ENCODE assay signal across 8 cellular contexts in the genomic region with DNA sequence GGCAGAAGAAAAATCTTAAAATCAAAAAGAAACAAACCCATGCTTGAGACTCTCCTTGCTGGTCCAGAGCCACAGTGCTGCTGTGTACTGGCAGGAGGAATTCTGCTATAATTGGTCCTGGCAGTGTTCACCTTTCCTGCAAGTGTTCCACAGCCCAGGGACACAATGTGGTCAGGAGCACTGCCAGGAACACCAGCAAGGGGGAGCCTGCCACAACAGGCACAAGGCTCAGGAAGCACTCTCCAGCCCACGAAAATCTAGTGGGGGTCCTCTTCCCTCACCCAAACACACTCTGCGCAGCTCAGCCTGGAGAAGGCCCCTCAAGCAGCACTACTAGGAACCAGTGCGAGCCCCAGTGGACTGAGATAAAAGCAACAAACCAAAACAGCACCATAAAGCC.
DNase-seq lines count a peak whose midpoint lies in the region; ATAC-seq and TF ChIP-seq lines count a peak whose summit lies in the region.

No MANE protein-coding gene starts in this region.

- TF ChIP-seq CTCF in BJ (IDR thresholded peaks at IDR 0.05; ENCODE audit: insufficient read depth, low read depth, low read length) (peak; percentile 29; the same call in 1 of the 2 replicates), RWPE2 (IDR thresholded peaks at IDR 0.05; ENCODE audit: poor library complexity, severe bottlenecking) (peak; percentile 44), esophagus squamous epithelium (IDR thresholded peaks at IDR 0.05) (peak in 4 of 6 experiments; percentile 16 to 49 (median 22)), mesothelial cell of epicardium (IDR thresholded peaks at IDR 0.05; ENCODE audit: unreplicated experiment) (no peak)

- H3K27me3 ChIP-seq in BJ (ENCODE audit: control insufficient read depth, insufficient read depth, low read length) (no peaks in the 10 kb centered on the region), RWPE2 (ENCODE audit: insufficient read depth, poor library complexity, severe bottlenecking) (no peaks in the 10 kb centered on the region), esophagus squamous epithelium (no peaks in the 10 kb centered on the region)
- no peaks in the 10 kb centered on the region for H3K27me3 ChIP-seq in naive thymus-derived CD4-positive, alpha-beta T cell (ENCODE audit: control insufficient read depth in 2 of 2, insufficient read depth in 2 of 2, low read length in 2 of 2)

- H3K27ac Mint-ChIP-seq in mesothelial cell of epicardium = peak overlapping the region; percentile 12
- H3K27ac Mint-ChIP-seq in naive thymus-derived CD4-positive, alpha-beta T cell = no peak overlapping the region

- WGBS in esophagus squamous epithelium, 2 donors = 50 to 68% methylated on average over 3 of the region's 3 CpGs

- ATAC-seq in RWPE2 (ENCODE audit: low read depth) = peak; percentile 60; the same call in 2 of the 3 replicates
- ATAC-seq in naive thymus-derived CD4-positive, alpha-beta T cell = no peak

- H3K27me3 Mint-ChIP-seq in mesothelial cell of epicardium (ENCODE audit: low read depth) = no peaks in the 10 kb centered on the region
- H3K27me3 Mint-ChIP-seq in naive thymus-derived CD4-positive, alpha-beta T cell = no peaks in the 10 kb centered on the region

- no peak for TF ChIP-seq POLR2A in esophagus squamous epithelium (IDR thresholded peaks at IDR 0.05)

- H3K9me3 Mint-ChIP-seq in mesothelial cell of epicardium = peaks cover 38% of the 10 kb centered on the region
- peaks cover 0 to 75% (median 34%) of the 10 kb centered on the region in 11 donors for H3K9me3 Mint-ChIP-seq in naive thymus-derived CD4-positive, alpha-beta T cell

- POLR2A ChIA-PET in BJ (lab: Charles Lee) = no interaction called here
- POLR2A ChIA-PET in naive thymus-derived CD4-positive, alpha-beta T cell (lab: Charles Lee) = no interaction called here

- intact Hi-C loops in esophagus squamous epithelium (cut with DNase I) = no loop called here
- intact Hi-C loops in naive thymus-derived CD4-positive, alpha-beta T cell (cut with micrococcal nuclease) = no loop called here

- H3K36me3 ChIP-seq in BJ (ENCODE audit: control insufficient read depth, insufficient read depth, low read length) (no peaks in the 10 kb centered on the region), RWPE2 (ENCODE audit: low read depth) (peaks cover 58% of the 10 kb centered on the region), esophagus squamous epithelium (peaks cover 0 to 61% (median 0%) of the 10 kb centered on the region in 3 donors)
- peaks cover 0 to 38% (median 0%) of the 10 kb centered on the region in 3 experiments for H3K36me3 ChIP-seq in naive thymus-derived CD4-positive, alpha-beta T cell (ENCODE audit: control insufficient read depth in 2 of 3, insufficient read depth in 3 of 3, low read length in 3 of 3)

- CTCF ChIA-PET in BJ (lab: Yijun Ruan, JAX) = no interaction called here
- CTCF ChIA-PET in naive thymus-derived CD4-positive, alpha-beta T cell (lab: Charles Lee) = no interaction called here

- H3K4me3 Mint-ChIP-seq in mesothelial cell of epicardium = no peak overlapping the region
- no peak overlapping the region for H3K4me3 Mint-ChIP-seq in naive thymus-derived CD4-positive, alpha-beta T cell

- H3K4me1 ChIP-seq in RWPE2 (ENCODE audit: insufficient read depth, poor library complexity, severe bottlenecking) (peaks cover 6% of the 10 kb centered on the region), esophagus squamous epithelium (peaks cover 0 to 16% (median 4%) of the 10 kb centered on the region in 3 donors)
- H3K4me1 ChIP-seq in naive thymus-derived CD4-positive, alpha-beta T cell (ENCODE audit: control insufficient read depth in 2 of 2, insufficient read depth in 2 of 2, low read length in 2 of 2) = no peaks in the 10 kb centered on the region

- no peak for DNase-seq in BJ (ENCODE audit: low read depth)
- DNase-seq in RWPE2 (ENCODE audit: low spot score) = no peak
- no peak for DNase-seq in esophagus squamous epithelium (lab: John Stamatoyannopoulos, UW)
- no peak for DNase-seq in mesothelial cell of epicardium (ENCODE audit: low spot score in 2 of 2, unreplicated experiment in 2 of 2)
- no peak for DNase-seq in NCI-H2107 treated with DMSO at 0.1 percent for 48 hours (lab: John Stamatoyannopoulos, UW; ENCODE audit: unreplicated experiment)
- no peak for DNase-seq in naive thymus-derived CD4-positive, alpha-beta T cell
- no peak for DNase-seq in GM19238 (ENCODE audit: insufficient read length, low spot score)
- no peak for DNase-seq in HuH-7.5 (ENCODE audit: low spot score)

- peaks cover 59% of the 10 kb centered on the region for H3K36me3 Mint-ChIP-seq in mesothelial cell of epicardium
- peaks cover 24 to 93% (median 81%) of the 10 kb centered on the region in 5 donors for H3K36me3 Mint-ChIP-seq in naive thymus-derived CD4-positive, alpha-beta T cell

- peaks cover 15% of the 10 kb centered on the region for H3K9me3 ChIP-seq in RWPE2 (ENCODE audit: severe bottlenecking)
- H3K9me3 ChIP-seq in esophagus squamous epithelium = peaks cover 0 to 11% (median 6%) of the 10 kb centered on the region in 3 donors
- H3K9me3 ChIP-seq in naive thymus-derived CD4-positive, alpha-beta T cell (ENCODE audit: control insufficient read depth in 2 of 3, low read length in 3 of 3) = peaks cover 0 to 12% (median 10%) of the 10 kb centered on the region in 3 experiments

- no peak overlapping the region for H3K27ac ChIP-seq in RWPE2 (ENCODE audit: poor library complexity, severe bottlenecking)
- peak overlapping the region in 2 of 4 donors; percentile 37 to 56 for H3K27ac ChIP-seq in esophagus squamous epithelium
- H3K27ac ChIP-seq in naive thymus-derived CD4-positive, alpha-beta T cell (ENCODE audit: low read depth, low read length) = no peak overlapping the region

- no peak overlapping the region for H3K4me3 ChIP-seq in BJ (ENCODE audit: low read depth, low read length)
- H3K4me3 ChIP-seq in RWPE2 (ENCODE audit: severe bottlenecking) = no peak overlapping the region
- peak overlapping the region in 1 of 4 donors; percentile 4 for H3K4me3 ChIP-seq in esophagus squamous epithelium
- no peak overlapping the region for H3K4me3 ChIP-seq in naive thymus-derived CD4-positive, alpha-beta T cell (ENCODE audit: low read length)

- peaks cover 15% of the 10 kb centered on the region for H3K4me1 Mint-ChIP-seq in mesothelial cell of epicardium
- H3K4me1 Mint-ChIP-seq in naive thymus-derived CD4-positive, alpha-beta T cell = peaks cover 0 to 11% (median 0%) of the 10 kb centered on the region in 7 donors
